8 cellular contexts compared by ENCODE assay signal in the genomic region with DNA sequence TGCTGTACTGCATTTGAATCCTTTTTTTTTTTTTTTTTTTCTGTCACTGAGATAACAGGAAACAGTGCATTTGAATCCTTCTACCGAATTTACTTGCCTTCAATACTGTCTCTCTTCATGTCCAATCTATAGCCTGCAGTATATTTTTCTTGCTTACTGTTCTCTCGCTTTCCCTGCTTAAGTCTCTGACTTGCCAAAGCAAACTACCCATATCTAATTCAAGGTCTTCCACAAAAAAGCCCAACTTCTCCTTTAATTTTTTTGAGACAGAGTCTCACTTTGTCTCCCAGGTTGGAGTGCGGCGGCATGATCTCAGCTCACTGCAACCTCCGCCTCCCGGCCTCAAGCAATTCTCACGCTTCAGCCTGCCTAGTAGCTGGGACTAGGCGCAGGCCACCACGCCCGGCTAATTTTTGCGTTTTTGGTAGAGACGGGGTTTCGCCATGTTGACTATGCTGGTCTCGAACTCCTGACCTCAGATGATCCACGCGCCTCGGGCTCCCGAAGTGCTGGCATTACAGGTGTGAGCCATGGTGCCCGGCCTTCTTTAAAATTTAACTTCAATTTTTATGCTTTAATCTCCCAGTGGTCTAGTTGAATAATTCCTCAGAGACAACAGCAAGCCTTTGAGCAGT. TPM values are rescaled to one million over a fixed set of nuclear protein-coding genes. Genes with fewer than 3 reads are reported as not detected.
DNase-seq lines count a peak whose midpoint lies in the region; ATAC-seq and TF ChIP-seq lines count a peak whose summit lies in the region.

No MANE protein-coding gene starts in this region.

- TF ChIP-seq CTCF in A673 (conservative IDR thresholded peaks at IDR 0.05; ENCODE audit: low read depth, low read length): no peak
- no peak for TF ChIP-seq CTCF in HFFc6 (IDR thresholded peaks at IDR 0.05)
- TF ChIP-seq CTCF in GM13976 (IDR thresholded peaks at IDR 0.05; ENCODE audit: borderline replicate concordance, control extremely low read depth, extremely low read depth, insufficient read depth, missing control alignments): no peak

- peak overlapping the region; percentile 97 for H3K4me3 Mint-ChIP-seq in HFFc6
- H3K4me3 Mint-ChIP-seq in memory B cell: peak overlapping the region; percentile 95

- H3K27me3 Mint-ChIP-seq in HFFc6 (ENCODE audit: insufficient read depth): no peaks in the 10 kb centered on the region; the same call in 1 of the 2 replicates
- no peaks in the 10 kb centered on the region for H3K27me3 Mint-ChIP-seq in memory B cell

- no peaks in the 10 kb centered on the region for H3K9me3 ChIP-seq in A673 (ENCODE audit: low read depth, low read length, poor library complexity, severe bottlenecking)

- CTCF ChIA-PET in A673 (lab: Charles Lee): no interaction called here

- H3K27ac Mint-ChIP-seq in HFFc6 (peak overlapping the region; percentile 97), memory B cell (peak overlapping the region; percentile 91)

- in situ Hi-C loops in GM13976 (cut with MboI; ENCODE audit: low sequenced_read_pairs, unreplicated experiment): no loop called here

- POLR2A ChIA-PET in A673 (lab: Charles Lee; ENCODE audit: low non-redundant PET): interaction anchor here (0.7 kb wide), 1 partner anchor 173 kb away, joined by 3 read pairs; no protein-coding TSS in a partner anchor

- DNase-seq in A673 (ENCODE audit: low spot score) (peak; percentile 12), HFFc6 (no peak), astrocyte of the hippocampus (ENCODE audit: low read depth, low spot score) (peak; percentile 2), memory B cell (ENCODE audit: low spot score in 2 of 2) (no peak), mesenteric fat pad (ENCODE audit: low spot score) (no peak), GM13976 (ENCODE audit: low spot score) (no peak), NCI-H748 treated with DMSO at 0.1 percent for 48 hours (lab: John Stamatoyannopoulos, UW) (no peak)
- DNase-seq in activated effector memory CD4-positive, alpha-beta T cell treated with Interleukin-2 at 50 U/mL for 16 hours: no peak

- no TSS peak for BruUV-seq in A673 (replicated peaks; lab: Mats Ljungman, UMichigan)

- peak overlapping the region; percentile 73 for H3K27ac ChIP-seq in A673 (ENCODE audit: low read depth, low read length, poor library complexity, severe bottlenecking)

- H3K4me1 ChIP-seq in A673 (ENCODE audit: insufficient read depth, low read length, poor library complexity, severe bottlenecking): peaks cover 21% of the 10 kb centered on the region

- intact Hi-C loops in A673 (cut with micrococcal nuclease; ENCODE audit: unreplicated experiment): loop anchor here (2.0 kb wide), 1 partner anchor 47 kb away; a partner anchor contains a TSS

- H3K4me1 Mint-ChIP-seq in HFFc6 (ENCODE audit: low read depth): peaks cover 44% of the 10 kb centered on the region
- peaks cover 22% of the 10 kb centered on the region for H3K4me1 Mint-ChIP-seq in memory B cell

- H3K36me3 Mint-ChIP-seq in HFFc6 (ENCODE audit: low read depth) (peaks cover 58% of the 10 kb centered on the region), memory B cell (peaks cover 7% of the 10 kb centered on the region)

- peaks cover 56% of the 10 kb centered on the region for H3K36me3 ChIP-seq in A673 (ENCODE audit: insufficient read depth, low read length, poor library complexity, severe bottlenecking)

- H3K9me3 Mint-ChIP-seq in HFFc6: no peaks in the 10 kb centered on the region
- no peaks in the 10 kb centered on the region for H3K9me3 Mint-ChIP-seq in memory B cell

- ATAC-seq in memory B cell (ENCODE audit: low read depth): no peak

- peak overlapping the region; percentile 80 for H3K4me3 ChIP-seq in A673 (ENCODE audit: low read depth, low read length, poor library complexity, severe bottlenecking)

- H3K27me3 ChIP-seq in A673 (replicated peaks; ENCODE audit: insufficient read depth, low read depth, low read length, poor library complexity): no peaks in the 10 kb centered on the region

RNA-seq across cellular contexts. Expression of a gene that starts 0.9 kb away (rescaled TPM):
- total RNA-seq in A673 (2021) (68.6 and 78.1 TPM in 2 replicates), mesenteric fat pad (32.2 TPM)
- 10 to 100 TPM; 30.8 to 38.4 (median 32.1) TPM for total RNA-seq in HFFc6 (2021; fragmentation: NEBNext Ultra II Directional; extraction: Animal tissue kit (Norgen Biotek cat#: 25700))

RNA-seq across cellular contexts. Expression of a gene that starts 1.0 kb away (rescaled TPM):
- total RNA-seq in A673 (2021): 393 and 426 TPM in 2 replicates
- 100 to 1,000 TPM; 397 to 452 (median 442) TPM for total RNA-seq in HFFc6 (2021; fragmentation: NEBNext Ultra II Directional; extraction: Animal tissue kit (Norgen Biotek cat#: 25700))
- 348 TPM for total RNA-seq in mesenteric fat pad

RNA-seq across cellular contexts. Expression of a gene that starts 29.5 kb away (rescaled TPM):
- total RNA-seq in A673 (2021): 13.6 and 13.7 TPM in 2 replicates
- 1 to 10 TPM; 2.7 to 4.0 (median 3.8) TPM for total RNA-seq in HFFc6 (2021; fragmentation: NEBNext Ultra II Directional; extraction: Animal tissue kit (Norgen Biotek cat#: 25700))
- 2.3 TPM for total RNA-seq in mesenteric fat pad

RNA-seq across cellular contexts. Expression of a gene that starts 46.4 kb away (rescaled TPM):
- total RNA-seq in A673 (2021) (22.5 and 25.3 TPM in 2 replicates), mesenteric fat pad (11.0 TPM)
- total RNA-seq in HFFc6 (2021; fragmentation: NEBNext Ultra II Directional; extraction: Animal tissue kit (Norgen Biotek cat#: 25700)): 1 to 10 TPM; 7.4 to 9.2 (median 8.4) TPM

RNA-seq across cellular contexts. Expression of a gene that starts 54.9 kb away (rescaled TPM):
- total RNA-seq in A673 (2021) (5.9 TPM in 2 replicates), mesenteric fat pad (40.3 TPM)
- 10 to 100 TPM; 41.0 to 46.0 (median 45.1) TPM for total RNA-seq in HFFc6 (2021; fragmentation: NEBNext Ultra II Directional; extraction: Animal tissue kit (Norgen Biotek cat#: 25700))

Comparison
In these comparisons a context has a peak if more than half of its experiments do, and no peak if none do; other contexts are left out.
1. DNase-seq: peak in A673 (single experiment) and astrocyte of the hippocampus (single experiment); none in HFFc6 (single experiment), memory B cell (0 of 2), mesenteric fat pad (single experiment), activated effector memory CD4-positive, alpha-beta T cell treated with Interleukin-2 at 50 U/mL for 16 hours (single experiment), GM13976 (single experiment) and NCI-H748 treated with DMSO at 0.1 percent for 48 hours (single experiment).